Comparison of ENCODE assay signal across 20 cellular contexts in genomic region chr22:48580481-48580970, GRCh38.
DNase-seq lines count a peak whose midpoint lies in the region; ATAC-seq and TF ChIP-seq lines count a peak whose summit lies in the region.
"Had no signal": no experiment of that assay in that cellular context is flagged by ENCODE, and none has a peak within 500 bp of the region (broad histone marks: within the 10 kb centered on the region; RNA-seq: fewer than 3 reads in every experiment).

No MANE protein-coding gene starts in this region.

- H3K27me3 Mint-ChIP-seq in nephron progenitor cell (ENCODE audit: low read depth, poor library complexity): peaks cover 15% of the 10 kb centered on the region

- intact Hi-C loops in right cardiac atrium (cut with DNase I): no loop called here
- intact Hi-C loops in heart right ventricle (cut with DNase I): loop anchor here in 2 of 10 donors (5.0 to 10.0 kb wide), 2 partner anchors 727 to 1054 kb away; no protein-coding TSS in a partner anchor

- H3K27ac ChIP-seq in right cardiac atrium (ENCODE audit: low read length) (no peak overlapping the region), heart right ventricle (no peak overlapping the region), SJSA1 (peak overlapping the region; percentile 22; the same call in 1 of the 2 replicates)

- no peak overlapping the region for H3K4me3 Mint-ChIP-seq in nephron progenitor cell
- H3K4me3 Mint-ChIP-seq: B cell; CD4-positive, alpha-beta T cell; HFFc6; T-helper 1 cell treated with Interleukin-12 subunit alpha and Interleukin-12 subunit beta and Interleukin-4 antibody, amounts not matched to agents 30 μg/mL and 1 μg/mL, for 36 hours had no signal

- H3K36me3 ChIP-seq in heart right ventricle (no peaks in the 10 kb centered on the region), SJSA1 (peaks cover 19% of the 10 kb centered on the region), HAP-1 (replicated peaks) (no peaks in the 10 kb centered on the region)
- H3K36me3 ChIP-seq: SJCRH30 had no signal

- peaks cover 19% of the 10 kb centered on the region for H3K4me1 Mint-ChIP-seq in nephron progenitor cell

- no peaks in the 10 kb centered on the region for H3K4me1 ChIP-seq in right cardiac atrium (ENCODE audit: control insufficient read depth, insufficient read depth, low read length)
- no peaks in the 10 kb centered on the region for H3K4me1 ChIP-seq in heart right ventricle
- H3K4me1 ChIP-seq in SJSA1 (replicated peaks): peaks cover 55% of the 10 kb centered on the region
- H3K4me1 ChIP-seq in HAP-1: no peaks in the 10 kb centered on the region

- no peak for TF ChIP-seq CTCF in heart right ventricle (IDR thresholded peaks at IDR 0.05)
- TF ChIP-seq CTCF in nephron progenitor cell (IDR thresholded peaks at IDR 0.05): no peak

- H3K36me3 Mint-ChIP-seq in nephron progenitor cell (ENCODE audit: low read depth): no peaks in the 10 kb centered on the region

- H3K27me3 ChIP-seq in right cardiac atrium (ENCODE audit: control insufficient read depth, insufficient read depth) (no peaks in the 10 kb centered on the region), heart right ventricle (peaks cover 0 to 54% (median 40%) of the 10 kb centered on the region in 7 donors), SJSA1 (replicated peaks) (no peaks in the 10 kb centered on the region), HAP-1 (ENCODE audit: low read depth) (no peaks in the 10 kb centered on the region)

- no peak for ATAC-seq in right cardiac atrium
- no peak for ATAC-seq in heart right ventricle
- no peak for ATAC-seq in GM18517 (IDR thresholded peaks at IDR 0.05; ENCODE audit: unreplicated experiment)
- no peak for ATAC-seq in HG02588 (IDR thresholded peaks at IDR 0.05; ENCODE audit: unreplicated experiment)
- ATAC-seq: Panc1 had no signal

- no peak overlapping the region for H3K4me3 ChIP-seq in right cardiac atrium (ENCODE audit: low read length)
- no peak overlapping the region for H3K4me3 ChIP-seq in heart right ventricle
- H3K4me3 ChIP-seq in SJSA1: no peak overlapping the region
- H3K4me3 ChIP-seq in HAP-1: no peak overlapping the region
- H3K4me3 ChIP-seq: SJCRH30 had no signal

- H3K9me3 Mint-ChIP-seq in nephron progenitor cell: no peaks in the 10 kb centered on the region
- H3K9me3 Mint-ChIP-seq: CD4-positive, alpha-beta T cell; T-helper 1 cell treated with Interleukin-12 subunit alpha and Interleukin-12 subunit beta and Interleukin-4 antibody, amounts not matched to agents 30 μg/mL and 1 μg/mL, for 36 hours had no signal

- H3K9me3 ChIP-seq in right cardiac atrium (ENCODE audit: control insufficient read depth, low read length): no peaks in the 10 kb centered on the region
- H3K9me3 ChIP-seq in heart right ventricle: no peaks in the 10 kb centered on the region
- H3K9me3 ChIP-seq in SJSA1 (replicated peaks): no peaks in the 10 kb centered on the region
- no peaks in the 10 kb centered on the region for H3K9me3 ChIP-seq in HAP-1
- H3K9me3 ChIP-seq: SJCRH30 had no signal

- peak; percentile 2 to 27 (median 12) for DNase-seq in right cardiac atrium
- no peak for DNase-seq in heart right ventricle
- DNase-seq in SJSA1 (ENCODE audit: low read depth in 1 of 2, low spot score in 2 of 2): no peak
- no peak for DNase-seq in nephron progenitor cell
- no peak for DNase-seq in HAP-1 (ENCODE audit: low spot score in 2 of 2)
- DNase-seq: CD4-positive, alpha-beta T cell; HFFc6; KG1; NCI-H1092; NCI-H1436; NCI-H187 treated with DMSO at 0.1 percent for 48 hours; NCI-H2171 treated with DMSO at 0.1 percent for 48 hours; NCI-H524 treated with DMSO at 0.1 percent for 48 hours; NCI-H82 had no signal

- in situ Hi-C loops in HAP-1 (cut with MboI; ENCODE audit: low sequenced_read_pairs): no loop called here

- peak overlapping the region; percentile 30 for H3K27ac Mint-ChIP-seq in nephron progenitor cell
- H3K27ac Mint-ChIP-seq: B cell; CD4-positive, alpha-beta T cell; HFFc6; T-helper 1 cell treated with Interleukin-12 subunit alpha and Interleukin-12 subunit beta and Interleukin-4 antibody, amounts not matched to agents 30 μg/mL and 1 μg/mL, for 36 hours had no signal

- WGBS in right cardiac atrium: 77% methylated on average over 13 of the region's 13 CpGs
- WGBS in heart right ventricle, 2 donors: 76 to 84% methylated on average over 13 of the region's 13 CpGs

Comparison
In these comparisons a context has a peak if more than half of its experiments do, and no peak if none do; other contexts are left out.
1. DNase-seq: peak in right cardiac atrium (3 of 3); none in heart right ventricle (0 of 2), SJSA1 (0 of 2), nephron progenitor cell (single experiment) and HAP-1 (0 of 2).